Comparison of ENCODE assay signal across 24 cellular contexts in the genomic region with DNA sequence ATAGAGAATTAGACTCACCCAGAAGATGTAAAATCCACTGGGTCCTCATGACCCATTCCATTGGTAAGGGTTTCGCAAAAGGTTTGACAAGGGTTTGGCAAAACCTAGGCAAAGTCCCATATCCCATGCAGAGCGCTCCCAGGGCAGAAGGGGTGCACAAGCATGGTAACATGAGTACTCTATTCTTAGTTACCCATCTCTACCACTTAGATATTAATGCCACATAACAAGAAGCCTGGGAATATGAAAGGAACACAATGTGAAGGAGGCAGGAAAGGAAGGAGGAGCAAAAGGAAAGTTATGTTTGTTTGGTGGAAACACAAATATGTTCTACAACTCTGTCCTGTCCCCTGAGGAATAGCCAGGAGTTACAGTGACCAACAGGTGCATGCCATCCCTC.
"Had no signal": no experiment of that assay in that cellular context is flagged by ENCODE, and none has a peak within 500 bp of the region (broad histone marks: within the 10 kb centered on the region; RNA-seq: fewer than 3 reads in every experiment).

No MANE protein-coding gene starts in this region.

- H3K9me3 ChIP-seq: ovary, right lobe of liver, stomach, thoracic aorta, thyroid gland, upper lobe of left lung, vagina had no signal

- H3K27ac ChIP-seq: neural progenitor cell, ovary, parathyroid adenoma, psoas muscle, right lobe of liver, sigmoid colon, thoracic aorta, tibial nerve, upper lobe of left lung, vagina had no signal

- H3K4me1 ChIP-seq: parathyroid adenoma, psoas muscle, right lobe of liver, tibial nerve, upper lobe of left lung, vagina had no signal

- DNase-seq: occipital lobe; ovary; posterior cingulate gyrus; psoas muscle; right cardiac atrium; right lobe of liver; sigmoid colon; small intestine; stimulated activated CD4-positive, alpha-beta T cell treated with anti-CD3 and anti-CD28 coated beads, Interleukin-15, amount 100 ng/mL, for 24 hours; stimulated activated CD4-positive, alpha-beta T cell treated with anti-CD3 and anti-CD28 coated beads, Interleukin-2, amount 100 ng/mL, for 24 hours; stimulated activated CD4-positive, alpha-beta T cell treated with anti-CD3 and anti-CD28 coated beads, Interleukin-2, amount 100 ng/mL, for 48 hours; stimulated activated CD4-positive, alpha-beta T cell treated with anti-CD3 and anti-CD28 coated beads, Interleukin-4, amount 100 ng/mL, for 24 hours; stimulated activated naive B cell treated with anti-CD40 and anti-IgM and Interleukin-4, amounts not matched to agents 10 μg/mL and 1 μg/mL and 100 μg/mL, for 72 hours; stimulated activated naive CD4-positive, alpha-beta T cell treated with Interleukin-2 at 50 U/mL for 16 hours; stomach; thyroid gland; trophoblast cell; upper lobe of left lung had no signal

- H3K27me3 ChIP-seq: neural progenitor cell, ovary, right lobe of liver, sigmoid colon, stomach, thyroid gland, tibial nerve, upper lobe of left lung, vagina had no signal

- H3K4me3 ChIP-seq: neural progenitor cell, ovary, psoas muscle, right lobe of liver, sigmoid colon, stomach, thoracic aorta, thyroid gland, tibial nerve, upper lobe of left lung, vagina had no signal

- H3K36me3 ChIP-seq: neural progenitor cell, ovary, right lobe of liver, sigmoid colon, stomach, thoracic aorta, thyroid gland, tibial nerve, upper lobe of left lung, vagina had no signal

- ATAC-seq: right lobe of liver; stimulated activated effector memory CD8-positive, alpha-beta T cell treated with anti-CD3 and anti-CD28 coated beads, Interleukin-12 subunit alpha, Interleukin-12 subunit beta, amount 100 ng/mL, for 72 hours; stimulated activated naive B cell treated with anti-CD40 and anti-IgM and Interleukin-4, amounts not matched to agents 10 μg/mL and 1 μg/mL and 100 μg/mL, for 72 hours had no signal
